In genomic region chr17:75975757-75976174, GRCh38 we compare ENCODE assay signal across 10 cellular contexts. TPM values are rescaled to one million over a fixed set of nuclear protein-coding genes. Genes with fewer than 3 reads are reported as not detected.
DNase-seq lines count a peak whose midpoint lies in the region; ATAC-seq and TF ChIP-seq lines count a peak whose summit lies in the region.
"Had no signal": no experiment of that assay in that cellular context is flagged by ENCODE, and none has a peak within 500 bp of the region (broad histone marks: within the 10 kb centered on the region; RNA-seq: fewer than 3 reads in every experiment).

No MANE protein-coding gene starts in this region.

- intact Hi-C loops in CD8-positive, alpha-beta T cell (cut with DNase I, micrococcal nuclease) = no loop called here
- intact Hi-C loops in esophagus muscularis mucosa (cut with DNase I) = loop anchor here (5.0 kb wide), 1 partner anchor 68 kb away; no protein-coding TSS in a partner anchor

- H3K36me3 ChIP-seq in CD8-positive, alpha-beta T cell (ENCODE audit: insufficient read depth, low read length) = peaks cover 4% of the 10 kb centered on the region
- H3K36me3 ChIP-seq in esophagus muscularis mucosa = peaks cover 0 to 37% (median 13%) of the 10 kb centered on the region in 4 donors

- CTCF ChIA-PET in CD8-positive, alpha-beta T cell (lab: Charles Lee) = interaction anchor here (0.7 kb wide), 1 partner anchor 771 kb away, joined by 3 read pairs; no protein-coding TSS in a partner anchor

- H3K27ac Mint-ChIP-seq in CD8-positive, alpha-beta T cell = peak overlapping the region; percentile 41
- peak overlapping the region; percentile 23 to 86 (median 50) for H3K27ac Mint-ChIP-seq in brain
- peak overlapping the region in 1 of 2 donors; percentile 26 for H3K27ac Mint-ChIP-seq in natural killer cell treated with Interleukin-12 subunit alpha and Interleukin-12 subunit beta and Interleukin-15 and Interleukin-18, amount 100 ng/mL, for 72 hours
- H3K27ac Mint-ChIP-seq: stimulated activated naive CD8-positive, alpha-beta T cell treated with anti-CD3 and anti-CD28 coated beads, Interleukin-15, amount 100 ng/mL, for 72 hours had no signal

- peaks cover 33% of the 10 kb centered on the region for H3K36me3 Mint-ChIP-seq in CD8-positive, alpha-beta T cell
- peaks cover 70% of the 10 kb centered on the region for H3K36me3 Mint-ChIP-seq in brain
- no peaks in the 10 kb centered on the region for H3K36me3 Mint-ChIP-seq in natural killer cell treated with Interleukin-12 subunit alpha and Interleukin-12 subunit beta and Interleukin-15 and Interleukin-18, amount 100 ng/mL, for 72 hours

- no peak for TF ChIP-seq CTCF in CD8-positive, alpha-beta T cell (IDR thresholded peaks at IDR 0.05)
- TF ChIP-seq CTCF in brain (conservative IDR thresholded peaks at IDR 0.05) = no peak
- TF ChIP-seq CTCF in esophagus muscularis mucosa (IDR thresholded peaks at IDR 0.05) = no peak

- H3K4me3 ChIP-seq in CD8-positive, alpha-beta T cell (ENCODE audit: low read depth, low read length) = no peak overlapping the region
- H3K4me3 ChIP-seq in esophagus muscularis mucosa = no peak overlapping the region

- H3K27ac ChIP-seq in CD8-positive, alpha-beta T cell (ENCODE audit: low read depth, low read length) = no peak overlapping the region
- peak overlapping the region in 1 of 4 donors; percentile 5 for H3K27ac ChIP-seq in esophagus muscularis mucosa (replicated peaks in 1 of 4)

- no peak for TF ChIP-seq POLR2A in esophagus muscularis mucosa (IDR thresholded peaks at IDR 0.05; ENCODE audit: low read depth)

- H3K4me1 Mint-ChIP-seq in CD8-positive, alpha-beta T cell (ENCODE audit: low read depth) = peaks cover 43% of the 10 kb centered on the region
- H3K4me1 Mint-ChIP-seq in brain = peaks cover 77% of the 10 kb centered on the region
- peaks cover 28 to 31% of the 10 kb centered on the region in 2 donors for H3K4me1 Mint-ChIP-seq in natural killer cell treated with Interleukin-12 subunit alpha and Interleukin-12 subunit beta and Interleukin-15 and Interleukin-18, amount 100 ng/mL, for 72 hours (ENCODE audit: low read depth in 2 of 2)

- H3K9me3 ChIP-seq in CD8-positive, alpha-beta T cell (ENCODE audit: low read length) = no peaks in the 10 kb centered on the region
- H3K9me3 ChIP-seq in esophagus muscularis mucosa = no peaks in the 10 kb centered on the region

- H3K27me3 Mint-ChIP-seq in CD8-positive, alpha-beta T cell (ENCODE audit: low read depth) = no peaks in the 10 kb centered on the region
- H3K27me3 Mint-ChIP-seq in brain = peaks cover 6% of the 10 kb centered on the region
- H3K27me3 Mint-ChIP-seq in natural killer cell treated with Interleukin-12 subunit alpha and Interleukin-12 subunit beta and Interleukin-15 and Interleukin-18, amount 100 ng/mL, for 72 hours = no peaks in the 10 kb centered on the region
- H3K27me3 Mint-ChIP-seq: CD4-positive, alpha-beta memory T cell; stimulated activated naive CD8-positive, alpha-beta T cell treated with anti-CD3 and anti-CD28 coated beads, Interleukin-15, amount 100 ng/mL, for 72 hours had no signal

- no peak for ATAC-seq in CD8-positive, alpha-beta T cell
- no peak for ATAC-seq in natural killer cell treated with Interleukin-12 subunit alpha and Interleukin-12 subunit beta and Interleukin-15 and Interleukin-18, amount 100 ng/mL, for 72 hours
- ATAC-seq in GM21528 (IDR thresholded peaks at IDR 0.05; ENCODE audit: low FRiP score, unreplicated experiment) = no peak
- ATAC-seq: stimulated activated naive CD8-positive, alpha-beta T cell treated with anti-CD3 and anti-CD28 coated beads, Interleukin-15, amount 100 ng/mL, for 72 hours had no signal

- TF ChIP-seq EP300 in esophagus muscularis mucosa (IDR thresholded peaks at IDR 0.05) = no peak

- WGBS in esophagus muscularis mucosa = 84% methylated on average over 5 of the region's 5 CpGs

- H3K27me3 ChIP-seq in CD8-positive, alpha-beta T cell (ENCODE audit: insufficient read depth, low read length) = no peaks in the 10 kb centered on the region
- no peaks in the 10 kb centered on the region for H3K27me3 ChIP-seq in esophagus muscularis mucosa

- POLR2A ChIA-PET in CD8-positive, alpha-beta T cell (lab: Charles Lee) = interaction anchor here (0.7 kb wide), 1 partner anchor 37 kb away, joined by 3 read pairs; no protein-coding TSS in a partner anchor

- no peak overlapping the region for H3K4me3 Mint-ChIP-seq in CD8-positive, alpha-beta T cell
- H3K4me3 Mint-ChIP-seq in brain = peak overlapping the region; percentile 73 to 99 (median 76)
- peak overlapping the region; percentile 41 for H3K4me3 Mint-ChIP-seq in natural killer cell treated with Interleukin-12 subunit alpha and Interleukin-12 subunit beta and Interleukin-15 and Interleukin-18, amount 100 ng/mL, for 72 hours

- no peaks in the 10 kb centered on the region for H3K9me3 Mint-ChIP-seq in CD8-positive, alpha-beta T cell
- peaks cover 0 to 7% (median 0%) of the 10 kb centered on the region in 5 experiments for H3K9me3 Mint-ChIP-seq in brain
- no peaks in the 10 kb centered on the region for H3K9me3 Mint-ChIP-seq in natural killer cell treated with Interleukin-12 subunit alpha and Interleukin-12 subunit beta and Interleukin-15 and Interleukin-18, amount 100 ng/mL, for 72 hours
- H3K9me3 Mint-ChIP-seq: CD4-positive, alpha-beta memory T cell; stimulated activated naive CD8-positive, alpha-beta T cell treated with anti-CD3 and anti-CD28 coated beads, Interleukin-15, amount 100 ng/mL, for 72 hours had no signal

- DNase-seq in CD8-positive, alpha-beta T cell = no peak
- no peak for DNase-seq in natural killer cell treated with Interleukin-12 subunit alpha and Interleukin-12 subunit beta and Interleukin-15 and Interleukin-18, amount 100 ng/mL, for 72 hours (ENCODE audit: low spot score)
- no peak for DNase-seq in activated CD4-positive, alpha-beta T cell treated with anti-CD3 and anti-CD28 coated beads for 1 hour
- no peak for DNase-seq in esophagus muscularis mucosa (ENCODE audit: extremely low spot score)
- DNase-seq: CD4-positive, alpha-beta memory T cell; effector CD4-positive, alpha-beta T cell; NCI-H510A; stimulated activated naive CD8-positive, alpha-beta T cell treated with anti-CD3 and anti-CD28 coated beads, Interleukin-15, amount 100 ng/mL, for 72 hours had no signal

- H3K4me1 ChIP-seq in CD8-positive, alpha-beta T cell (ENCODE audit: insufficient read depth, low read length) = peaks cover 14% of the 10 kb centered on the region
- H3K4me1 ChIP-seq in esophagus muscularis mucosa = peaks cover 38 to 46% (median 43%) of the 10 kb centered on the region in 4 donors

RNA-seq across cellular contexts. Expression of gene ACOX1, which starts 3.2 kb away (rescaled TPM):
- 10 to 100 TPM; 18.2 to 20.4 TPM for total RNA-seq in CD8-positive, alpha-beta T cell
- polyA plus RNA-seq in brain (ENCODE audit: insufficient read depth, low read depth, low replicate concordance) = 27.6 TPM
- total RNA-seq in natural killer cell treated with Interleukin-12 subunit alpha and Interleukin-12 subunit beta and Interleukin-15 and Interleukin-18, amount 100 ng/mL, for 72 hours = 10 to 100 TPM; 36.8 to 44.6 TPM
- total RNA-seq in esophagus muscularis mucosa = 10 to 100 TPM; 45.3 to 57.4 (median 48.9) TPM

RNA-seq across cellular contexts. Expression of gene TEN1, which starts 3.3 kb away (rescaled TPM):
- 10 to 100 TPM; 14.6 to 17.1 TPM for total RNA-seq in CD8-positive, alpha-beta T cell
- 12.9 TPM for polyA plus RNA-seq in brain (ENCODE audit: insufficient read depth, low read depth, low replicate concordance)
- 10 to 100 TPM; 16.5 to 19.1 TPM for total RNA-seq in natural killer cell treated with Interleukin-12 subunit alpha and Interleukin-12 subunit beta and Interleukin-15 and Interleukin-18, amount 100 ng/mL, for 72 hours
- total RNA-seq in esophagus muscularis mucosa = 10 to 100 TPM in 3 of 4 donors, 1 to 10 TPM in 1; 4.6 to 11.3 (median 10.7) TPM

RNA-seq across cellular contexts. Expression of gene CDK3, which starts 24.9 kb away (rescaled TPM):
- 1 to 10 TPM; 2.1 to 3.3 TPM for total RNA-seq in CD8-positive, alpha-beta T cell
- polyA plus RNA-seq in brain (ENCODE audit: insufficient read depth, low read depth, low replicate concordance) = 3.3 TPM
- 10 to 100 TPM in 1 of 2 donors, 1 to 10 TPM in 1; 9.8 to 16.2 TPM for total RNA-seq in natural killer cell treated with Interleukin-12 subunit alpha and Interleukin-12 subunit beta and Interleukin-15 and Interleukin-18, amount 100 ng/mL, for 72 hours
- 1 to 10 TPM in 2 of 4 donors, under 1 TPM in 1, not detected in 1; 0.65 to 2.2 (median 1.2) TPM for total RNA-seq in esophagus muscularis mucosa

RNA-seq across cellular contexts. Expression of gene FBF1, which starts 34.9 kb away (rescaled TPM):
- total RNA-seq in CD8-positive, alpha-beta T cell = 10 to 100 TPM; 18.6 to 21.1 TPM
- 10.6 TPM for polyA plus RNA-seq in brain (ENCODE audit: insufficient read depth, low read depth, low replicate concordance)
- 10 to 100 TPM; 10.2 to 34.4 TPM for total RNA-seq in natural killer cell treated with Interleukin-12 subunit alpha and Interleukin-12 subunit beta and Interleukin-15 and Interleukin-18, amount 100 ng/mL, for 72 hours
- total RNA-seq in esophagus muscularis mucosa = 10 to 100 TPM in 2 of 4 donors, 1 to 10 TPM in 2; 7.8 to 15.0 (median 10.4) TPM

RNA-seq across cellular contexts. Expression of gene EVPL, which starts 51.3 kb away (rescaled TPM):
- total RNA-seq in CD8-positive, alpha-beta T cell = 1 to 10 TPM in 1 of 2 experiments, under 1 TPM in 1; 0.38 to 1.1 TPM
- 0.92 TPM for polyA plus RNA-seq in brain (ENCODE audit: insufficient read depth, low read depth, low replicate concordance)
- under 1 TPM; 0.05 to 0.64 TPM for total RNA-seq in natural killer cell treated with Interleukin-12 subunit alpha and Interleukin-12 subunit beta and Interleukin-15 and Interleukin-18, amount 100 ng/mL, for 72 hours
- total RNA-seq in esophagus muscularis mucosa = 1 to 10 TPM in 2 of 4 donors, under 1 TPM in 2; 0.19 to 2.1 (median 1.1) TPM
- total RNA-seq: CD4-positive, alpha-beta memory T cell had no signal
- polyA plus RNA-seq: CD4-positive, alpha-beta memory T cell had no signal
